14 cellular contexts compared by ENCODE assay signal in genomic region chr4:185341841-185342240, GRCh38. TPM values are rescaled to one million over a fixed set of nuclear protein-coding genes. Genes with fewer than 3 reads are reported as not detected.
A peak's percentile ranks its signal among the peaks of the same experiment; 100 is the strongest.
DNase-seq lines count a peak whose midpoint lies in the region; ATAC-seq and TF ChIP-seq lines count a peak whose summit lies in the region.
"Had no signal": no experiment of that assay in that cellular context is flagged by ENCODE, and none has a peak within 500 bp of the region (broad histone marks: within the 10 kb centered on the region; RNA-seq: fewer than 3 reads in every experiment).

No MANE protein-coding gene starts in this region.

- H3K27ac Mint-ChIP-seq in activated T-cell treated with anti-CD3 and anti-CD28 coated beads, Interleukin-2, amount 50 U/mL, for 24 hours: peak overlapping the region; percentile 68
- peak overlapping the region in 4 of 6 donors; percentile 18 to 49 (median 34) for H3K27ac Mint-ChIP-seq in naive B cell

- peaks cover 63% of the 10 kb centered on the region for H3K36me3 Mint-ChIP-seq in activated T-cell treated with anti-CD3 and anti-CD28 coated beads, Interleukin-2, amount 50 U/mL, for 24 hours (ENCODE audit: low read depth)
- peaks cover 40 to 44% of the 10 kb centered on the region in 2 donors for H3K36me3 Mint-ChIP-seq in naive B cell

- no peaks in the 10 kb centered on the region for H3K9me3 Mint-ChIP-seq in activated T-cell treated with anti-CD3 and anti-CD28 coated beads, Interleukin-2, amount 50 U/mL, for 24 hours
- H3K9me3 Mint-ChIP-seq in naive B cell: peaks cover 0 to 2% (median 0%) of the 10 kb centered on the region in 7 donors

- peak; percentile 71 for ATAC-seq in GM21529 (IDR thresholded peaks at IDR 0.05; ENCODE audit: unreplicated experiment)
- ATAC-seq in HG03175 (IDR thresholded peaks at IDR 0.05; ENCODE audit: unreplicated experiment): peak; percentile 58
- ATAC-seq in naive B cell (ENCODE audit: low read depth in 2 of 2): no peak
- ATAC-seq: left cardiac atrium had no signal

- H3K4me1 ChIP-seq in Peyer's patch: peaks cover 0 to 7% (median 0%) of the 10 kb centered on the region in 4 donors

- peaks cover 53% of the 10 kb centered on the region for H3K4me1 Mint-ChIP-seq in activated T-cell treated with anti-CD3 and anti-CD28 coated beads, Interleukin-2, amount 50 U/mL, for 24 hours (ENCODE audit: low read depth)
- peaks cover 33 to 47% (median 43%) of the 10 kb centered on the region in 3 donors for H3K4me1 Mint-ChIP-seq in naive B cell

- H3K4me3 Mint-ChIP-seq in activated T-cell treated with anti-CD3 and anti-CD28 coated beads, Interleukin-2, amount 50 U/mL, for 24 hours: no peak overlapping the region
- H3K4me3 Mint-ChIP-seq in naive B cell: no peak overlapping the region

- no peaks in the 10 kb centered on the region for H3K27me3 Mint-ChIP-seq in activated T-cell treated with anti-CD3 and anti-CD28 coated beads, Interleukin-2, amount 50 U/mL, for 24 hours
- H3K27me3 Mint-ChIP-seq in naive B cell: no peaks in the 10 kb centered on the region

- H3K27me3 ChIP-seq in Peyer's patch: no peaks in the 10 kb centered on the region

- no peak for TF ChIP-seq POLR2A in Peyer's patch (IDR thresholded peaks at IDR 0.05)

- peaks cover 0 to 21% (median 0%) of the 10 kb centered on the region in 3 donors for H3K36me3 ChIP-seq in Peyer's patch

- DNase-seq in activated T-cell treated with anti-CD3 and anti-CD28 coated beads, Interleukin-2, amount 50 U/mL, for 24 hours: no peak
- DNase-seq in activated T-cell treated with anti-CD3 and anti-CD28 coated beads, Interleukin-2, amount 50 U/mL, for 1 hour: no peak
- no peak for DNase-seq in naive B cell
- no peak for DNase-seq in NCI-H2081 treated with DMSO at 0.1 percent for 48 hours (lab: John Stamatoyannopoulos, UW)
- no peak for DNase-seq in NCI-H2196 (lab: John Stamatoyannopoulos, UW; ENCODE audit: unreplicated experiment)
- DNase-seq in Peyer's patch: no peak
- DNase-seq: activated effector memory CD4-positive, alpha-beta T cell treated with anti-CD3 and anti-CD28 coated beads, Interleukin-2, amount 50 U/mL, for 16 hours; DMS53; left cardiac atrium; NCI-H2171 treated with DMSO at 0.1 percent for 48 hours; RPMI8226; stimulated activated CD4-positive, alpha-beta T cell treated with anti-CD3 and anti-CD28 coated beads, Interleukin-2, amount 100 ng/mL, for 24 hours had no signal

- no peak for TF ChIP-seq CTCF in Peyer's patch (IDR thresholded peaks at IDR 0.05)

- H3K9me3 ChIP-seq in Peyer's patch: no peaks in the 10 kb centered on the region

- no peak overlapping the region for H3K4me3 ChIP-seq in Peyer's patch

- no peak overlapping the region for H3K27ac ChIP-seq in Peyer's patch

RNA-seq across cellular contexts. Expression of gene LRP2BP, which starts 53.9 kb away (rescaled TPM):
- 1 to 10 TPM in 1 of 6 donors, under 1 TPM in 5; 0.42 to 1.1 (median 0.95) TPM for polyA plus RNA-seq in naive B cell (ENCODE audit: low read depth in 6 of 6)
- 1 to 10 TPM in 1 of 4 donors, under 1 TPM in 1, not detected in 2; 0.35 to 1.2 TPM for total RNA-seq in Peyer's patch

RNA-seq across cellular contexts. Expression of gene ANKRD37, which starts 54.8 kb away (rescaled TPM):
- 10 to 100 TPM; 13.7 to 21.5 (median 16.3) TPM for polyA plus RNA-seq in naive B cell (ENCODE audit: low read depth in 6 of 6)
- total RNA-seq in Peyer's patch: 10 to 100 TPM in 1 of 4 donors, 1 to 10 TPM in 2, not detected in 1; 1.4 to 12.6 (median 8.7) TPM

Comparison
In these comparisons a context has a peak if more than half of its experiments do, and no peak if none do; other contexts are left out.
1. ATAC-seq: peak in GM21529 (single experiment) and HG03175 (single experiment); none in naive B cell (0 of 2).